Comparison of ENCODE assay signal across 10 cellular contexts in the genomic region with DNA sequence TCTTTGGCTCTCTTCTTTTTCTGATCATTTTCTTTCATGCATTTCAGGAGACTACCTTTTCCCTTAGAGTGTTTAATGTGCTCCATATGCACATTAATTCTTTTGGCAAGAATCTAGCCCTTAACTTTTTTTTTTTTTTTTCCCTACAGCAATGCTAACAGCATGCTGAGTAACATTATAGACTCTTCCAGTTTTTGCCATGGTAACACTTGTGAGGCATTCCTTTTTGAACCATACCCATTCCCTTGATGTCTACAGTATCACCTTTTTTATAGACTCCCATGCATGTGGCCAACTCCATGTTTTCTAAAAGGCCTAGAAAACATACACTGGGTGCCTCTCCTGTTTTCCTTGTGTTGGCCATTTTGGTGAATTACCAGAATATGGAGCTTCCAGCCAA. TPM values are rescaled to one million over a fixed set of nuclear protein-coding genes. Genes with fewer than 3 reads are reported as not detected.
DNase-seq lines count a peak whose midpoint lies in the region; ATAC-seq and TF ChIP-seq lines count a peak whose summit lies in the region.
"Had no signal": no experiment of that assay in that cellular context is flagged by ENCODE, and none has a peak within 500 bp of the region (broad histone marks: within the 10 kb centered on the region; RNA-seq: fewer than 3 reads in every experiment).

No MANE protein-coding gene starts in this region.

- peaks cover 18% of the 10 kb centered on the region for H3K4me1 Mint-ChIP-seq in activated CD4-positive, alpha-beta T cell treated with anti-CD3 and anti-CD28 coated beads, Interleukin-2, amount 10 ng/mL, durations not matched to agents 24 days and 14 days
- peaks cover 18% of the 10 kb centered on the region for H3K4me1 Mint-ChIP-seq in activated CD4-positive, alpha-beta T cell treated with anti-CD3 and anti-CD28 coated beads for 36 hours
- H3K4me1 Mint-ChIP-seq in IgD-negative memory B cell: peaks cover 12 to 19% (median 16%) of the 10 kb centered on the region in 3 donors
- peaks cover 32% of the 10 kb centered on the region for H3K4me1 Mint-ChIP-seq in central memory CD8-positive, alpha-beta T cell
- peaks cover 21% of the 10 kb centered on the region for H3K4me1 Mint-ChIP-seq in nephron

- intact Hi-C loops in activated CD4-positive, alpha-beta T cell treated with anti-CD3 and anti-CD28 coated beads, Interleukin-2, amount 10 ng/mL, durations not matched to agents 24 days and 14 days (cut with micrococcal nuclease): no loop called here
- intact Hi-C loops in activated CD4-positive, alpha-beta T cell treated with anti-CD3 and anti-CD28 coated beads for 36 hours (cut with DNase I, micrococcal nuclease): loop anchor here in 1 of 2 experiments (10.0 kb wide), 1 partner anchor 271 kb away; a partner anchor contains a TSS

- no peak for TF ChIP-seq CTCF in nephron (IDR thresholded peaks at IDR 0.05; ENCODE audit: unreplicated experiment in 3 of 3)

- H3K4me3 Mint-ChIP-seq in activated CD4-positive, alpha-beta T cell treated with anti-CD3 and anti-CD28 coated beads, Interleukin-2, amount 10 ng/mL, durations not matched to agents 24 days and 14 days: no peak overlapping the region
- H3K4me3 Mint-ChIP-seq in activated CD4-positive, alpha-beta T cell treated with anti-CD3 and anti-CD28 coated beads for 36 hours: no peak overlapping the region
- H3K4me3 Mint-ChIP-seq in IgD-negative memory B cell (peak overlapping the region in 1 of 4 donors; percentile 73), nephron (peak overlapping the region; percentile 34 to 66 (median 48))
- H3K4me3 Mint-ChIP-seq in central memory CD8-positive, alpha-beta T cell: peak overlapping the region; percentile 7
- H3K4me3 Mint-ChIP-seq: CD14-positive monocyte had no signal

- H3K27ac Mint-ChIP-seq in activated CD4-positive, alpha-beta T cell treated with anti-CD3 and anti-CD28 coated beads, Interleukin-2, amount 10 ng/mL, durations not matched to agents 24 days and 14 days: no peak overlapping the region
- H3K27ac Mint-ChIP-seq in activated CD4-positive, alpha-beta T cell treated with anti-CD3 and anti-CD28 coated beads for 36 hours: no peak overlapping the region
- H3K27ac Mint-ChIP-seq in IgD-negative memory B cell (peak overlapping the region in 2 of 3 donors; percentile 65 to 71), nephron (peak overlapping the region; percentile 19 to 75 (median 41))
- no peak overlapping the region for H3K27ac Mint-ChIP-seq in central memory CD8-positive, alpha-beta T cell (ENCODE audit: low read depth)

- no peaks in the 10 kb centered on the region for H3K9me3 Mint-ChIP-seq in activated CD4-positive, alpha-beta T cell treated with anti-CD3 and anti-CD28 coated beads, Interleukin-2, amount 10 ng/mL, durations not matched to agents 24 days and 14 days
- no peaks in the 10 kb centered on the region for H3K9me3 Mint-ChIP-seq in activated CD4-positive, alpha-beta T cell treated with anti-CD3 and anti-CD28 coated beads for 36 hours (ENCODE audit: low read depth)
- H3K9me3 Mint-ChIP-seq in IgD-negative memory B cell (no peaks in the 10 kb centered on the region), nephron (peaks cover 4% of the 10 kb centered on the region)
- no peaks in the 10 kb centered on the region for H3K9me3 Mint-ChIP-seq in central memory CD8-positive, alpha-beta T cell

- H3K36me3 Mint-ChIP-seq in activated CD4-positive, alpha-beta T cell treated with anti-CD3 and anti-CD28 coated beads, Interleukin-2, amount 10 ng/mL, durations not matched to agents 24 days and 14 days (ENCODE audit: low read depth): peaks cover 18% of the 10 kb centered on the region
- H3K36me3 Mint-ChIP-seq in activated CD4-positive, alpha-beta T cell treated with anti-CD3 and anti-CD28 coated beads for 36 hours (ENCODE audit: low read depth): peaks cover 23% of the 10 kb centered on the region
- no peaks in the 10 kb centered on the region for H3K36me3 Mint-ChIP-seq in IgD-negative memory B cell
- H3K36me3 Mint-ChIP-seq in central memory CD8-positive, alpha-beta T cell (ENCODE audit: insufficient read depth): peaks cover 23% of the 10 kb centered on the region
- H3K36me3 Mint-ChIP-seq in nephron (ENCODE audit: low read depth): peaks cover 6% of the 10 kb centered on the region

- POLR2A ChIA-PET in activated CD4-positive, alpha-beta T cell treated with anti-CD3 and anti-CD28 coated beads for 36 hours (lab: Charles Lee): no interaction called here

- ATAC-seq in activated CD4-positive, alpha-beta T cell treated with anti-CD3 and anti-CD28 coated beads for 36 hours: no peak
- no peak for ATAC-seq in central memory CD8-positive, alpha-beta T cell (replicated peaks; ENCODE audit: extremely low read depth, poor library complexity, severe bottlenecking)
- ATAC-seq in esophagus mucosa (no peak), HG03175 (IDR thresholded peaks at IDR 0.05; ENCODE audit: unreplicated experiment) (no peak)

- CTCF ChIA-PET in activated CD4-positive, alpha-beta T cell treated with anti-CD3 and anti-CD28 coated beads for 36 hours (lab: Charles Lee): interaction anchor here (0.6 to 1.1 kb wide), 3 partner anchors 19 to 111 kb away, joined by 3 to 4 read pairs (median 3); a partner anchor contains a TSS

- peaks cover 2% of the 10 kb centered on the region for H3K27me3 Mint-ChIP-seq in activated CD4-positive, alpha-beta T cell treated with anti-CD3 and anti-CD28 coated beads, Interleukin-2, amount 10 ng/mL, durations not matched to agents 24 days and 14 days
- H3K27me3 Mint-ChIP-seq in activated CD4-positive, alpha-beta T cell treated with anti-CD3 and anti-CD28 coated beads for 36 hours: no peaks in the 10 kb centered on the region
- H3K27me3 Mint-ChIP-seq in IgD-negative memory B cell: no peaks in the 10 kb centered on the region
- H3K27me3 Mint-ChIP-seq in central memory CD8-positive, alpha-beta T cell: no peaks in the 10 kb centered on the region
- H3K27me3 Mint-ChIP-seq in nephron (ENCODE audit: low read depth): peaks cover 5% of the 10 kb centered on the region

- peak; percentile 46 for DNase-seq in activated CD4-positive, alpha-beta T cell treated with anti-CD3 and anti-CD28 coated beads, Interleukin-2, amount 10 ng/mL, durations not matched to agents 24 days and 14 days
- DNase-seq in activated CD4-positive, alpha-beta T cell treated with anti-CD3 and anti-CD28 coated beads for 36 hours: no peak
- no peak for DNase-seq in central memory CD8-positive, alpha-beta T cell (ENCODE audit: low spot score in 2 of 2)
- no peak for DNase-seq in NCI-H2081 treated with DMSO at 0.1 percent for 48 hours (lab: John Stamatoyannopoulos, UW)
- DNase-seq: DMS53 had no signal

RNA-seq across cellular contexts. Expression of a gene that starts 2.9 kb away (rescaled TPM):
- 135 and 146 TPM in 2 replicates for total RNA-seq in activated CD4-positive, alpha-beta T cell treated with anti-CD3 and anti-CD28 coated beads, Interleukin-2, amount 10 ng/mL, durations not matched to agents 24 days and 14 days
- total RNA-seq in activated CD4-positive, alpha-beta T cell treated with anti-CD3 and anti-CD28 coated beads for 36 hours: 100 to 1,000 TPM; 118 to 156 TPM
- 15.8 TPM for polyA plus RNA-seq in IgD-negative memory B cell
- 37.1 TPM for total RNA-seq in esophagus mucosa

RNA-seq across cellular contexts. Expression of a gene that starts 30.4 kb away (rescaled TPM):
- 0.35 and 0.36 TPM in 2 replicates for total RNA-seq in activated CD4-positive, alpha-beta T cell treated with anti-CD3 and anti-CD28 coated beads, Interleukin-2, amount 10 ng/mL, durations not matched to agents 24 days and 14 days
- total RNA-seq in activated CD4-positive, alpha-beta T cell treated with anti-CD3 and anti-CD28 coated beads for 36 hours: under 1 TPM; 0.78 to 0.91 TPM
- 0.06 TPM for polyA plus RNA-seq in IgD-negative memory B cell
- 1.4 TPM for total RNA-seq in esophagus mucosa

Comparison
In these comparisons a context has a peak if more than half of its experiments do, and no peak if none do; other contexts are left out.
1. H3K27ac Mint-ChIP-seq: peak in IgD-negative memory B cell (2 of 3) and nephron (3 of 3); none in activated CD4-positive, alpha-beta T cell treated with anti-CD3 and anti-CD28 coated beads, Interleukin-2, amount 10 ng/mL, durations not matched to agents 24 days and 14 days (single experiment), activated CD4-positive, alpha-beta T cell treated with anti-CD3 and anti-CD28 coated beads for 36 hours (single experiment) and central memory CD8-positive, alpha-beta T cell (single experiment).
2. H3K4me3 Mint-ChIP-seq: peak in central memory CD8-positive, alpha-beta T cell (single experiment) and nephron (3 of 3); none in activated CD4-positive, alpha-beta T cell treated with anti-CD3 and anti-CD28 coated beads, Interleukin-2, amount 10 ng/mL, durations not matched to agents 24 days and 14 days (single experiment) and activated CD4-positive, alpha-beta T cell treated with anti-CD3 and anti-CD28 coated beads for 36 hours (single experiment).